15 cellular contexts compared by ENCODE assay signal in the genomic region with DNA sequence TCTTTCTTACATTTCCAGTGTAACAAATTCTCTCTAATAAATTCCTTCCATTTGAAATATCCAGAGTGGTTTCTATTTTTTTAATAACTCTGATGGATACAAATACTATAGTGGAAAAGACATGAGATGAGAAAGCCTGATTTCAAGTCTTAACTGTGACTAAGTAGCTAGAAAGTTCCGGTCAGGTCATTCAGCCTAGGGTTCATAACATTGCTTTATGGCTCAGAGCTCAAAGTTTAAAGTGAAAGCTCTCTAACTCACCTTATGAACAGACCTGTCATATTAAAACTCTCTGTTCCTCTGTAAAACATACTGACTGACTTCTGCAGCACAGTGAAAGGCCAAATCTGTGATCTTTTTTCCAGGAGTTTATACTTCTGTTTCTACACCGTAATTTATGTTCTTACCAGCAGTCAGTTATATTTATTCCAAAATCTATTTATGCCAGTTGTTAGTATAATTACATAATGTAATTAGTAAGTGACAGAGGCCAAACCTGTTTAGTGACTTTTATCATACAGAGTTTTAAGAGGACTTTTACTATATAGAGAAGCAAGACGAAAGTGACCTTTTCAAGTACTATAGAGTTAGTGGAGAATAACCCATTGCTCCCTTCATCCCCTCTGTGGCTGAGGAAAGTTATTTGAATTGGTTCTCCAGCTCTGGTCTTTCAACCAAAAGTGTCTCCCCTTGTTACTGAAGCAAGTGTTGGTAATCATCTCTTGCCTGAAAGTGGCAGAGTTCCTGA.
DNase-seq lines count a peak whose midpoint lies in the region; ATAC-seq and TF ChIP-seq lines count a peak whose summit lies in the region.
"Had no signal": no experiment of that assay in that cellular context is flagged by ENCODE, and none has a peak within 500 bp of the region (broad histone marks: within the 10 kb centered on the region; RNA-seq: fewer than 3 reads in every experiment).

No MANE protein-coding gene starts in this region.

- intact Hi-C loops in Calu3 (cut with micrococcal nuclease; ENCODE audit: unreplicated experiment), result no loop called here

- CTCF ChIA-PET in Calu3 (lab: Charles Lee), result no interaction called here

- H3K4me3 Mint-ChIP-seq in Calu3 (ENCODE audit: low read depth, unreplicated experiment), result no peak overlapping the region
- H3K4me3 Mint-ChIP-seq in stimulated activated naive CD8-positive, alpha-beta T cell treated with anti-CD3 and anti-CD28 coated beads, Interleukin-15, amount 100 ng/mL, for 72 hours, result no peak overlapping the region
- H3K4me3 Mint-ChIP-seq: activated T-cell treated with anti-CD3 and anti-CD28 coated beads, Interleukin-2, amount 50 U/mL, for 4 hours; neural crest cell had no signal

- no peaks in the 10 kb centered on the region for H3K27me3 ChIP-seq in foreskin keratinocyte
- H3K27me3 ChIP-seq: BLaER1 treated with 17β-estradiol and CSF1 and Interleukin-3, amounts not matched to agents 10 nM and 100 nM had no signal

- no peaks in the 10 kb centered on the region for H3K36me3 Mint-ChIP-seq in Calu3 (ENCODE audit: insufficient read depth, unreplicated experiment)

- H3K9me3 Mint-ChIP-seq in Calu3 (ENCODE audit: low read depth, unreplicated experiment), result no peaks in the 10 kb centered on the region
- H3K9me3 Mint-ChIP-seq in stimulated activated naive CD8-positive, alpha-beta T cell treated with anti-CD3 and anti-CD28 coated beads, Interleukin-15, amount 100 ng/mL, for 72 hours, result no peaks in the 10 kb centered on the region
- H3K9me3 Mint-ChIP-seq: activated T-cell treated with anti-CD3 and anti-CD28 coated beads, Interleukin-2, amount 50 U/mL, for 4 hours; neural crest cell had no signal

- ATAC-seq in GM18868 (IDR thresholded peaks at IDR 0.05; ENCODE audit: unreplicated experiment) (peak; percentile 86), GM21717 (IDR thresholded peaks at IDR 0.05; ENCODE audit: unreplicated experiment) (peak; percentile 90), HG03103 (IDR thresholded peaks at IDR 0.05; ENCODE audit: low read depth, unreplicated experiment) (peak; percentile 43), foreskin keratinocyte (peak; percentile 65)
- ATAC-seq in stimulated activated naive CD8-positive, alpha-beta T cell treated with anti-CD3 and anti-CD28 coated beads, Interleukin-15, amount 100 ng/mL, for 72 hours, result no peak
- ATAC-seq: activated T-cell treated with anti-CD3 and anti-CD28 coated beads, Interleukin-2, amount 50 U/mL, for 4 hours; PC-3 had no signal

- no peaks in the 10 kb centered on the region for H3K4me1 Mint-ChIP-seq in Calu3 (ENCODE audit: low read depth, unreplicated experiment)
- no peaks in the 10 kb centered on the region for H3K4me1 Mint-ChIP-seq in stimulated activated naive CD8-positive, alpha-beta T cell treated with anti-CD3 and anti-CD28 coated beads, Interleukin-15, amount 100 ng/mL, for 72 hours

- no peak overlapping the region for H3K27ac Mint-ChIP-seq in Calu3 (ENCODE audit: unreplicated experiment)
- no peak overlapping the region for H3K27ac Mint-ChIP-seq in stimulated activated naive CD8-positive, alpha-beta T cell treated with anti-CD3 and anti-CD28 coated beads, Interleukin-15, amount 100 ng/mL, for 72 hours

- no peak overlapping the region for H3K27ac ChIP-seq in foreskin keratinocyte
- H3K27ac ChIP-seq: BLaER1 treated with 17β-estradiol and CSF1 and Interleukin-3, amounts not matched to agents 10 nM and 100 nM had no signal

- DNase-seq in foreskin keratinocyte (peak in 1 of 2 donors; percentile 35), mesenteric fat pad (ENCODE audit: low spot score) (no peak), globus pallidus (ENCODE audit: low spot score) (no peak), Calu3 (no peak)
- DNase-seq in stimulated activated naive CD8-positive, alpha-beta T cell treated with anti-CD3 and anti-CD28 coated beads, Interleukin-15, amount 100 ng/mL, for 72 hours, result no peak
- DNase-seq: activated T-cell treated with anti-CD3 and anti-CD28 coated beads, Interleukin-2, amount 50 U/mL, for 4 hours; central memory CD4-positive, alpha-beta T cell; islet precursor cell; PC-3; stimulated activated CD4-positive, alpha-beta T cell treated with anti-CD3 and anti-CD28 coated beads, Interleukin-4, amount 100 ng/mL, for 4 hours had no signal

- H3K27me3 Mint-ChIP-seq in Calu3 (ENCODE audit: unreplicated experiment), result no peaks in the 10 kb centered on the region
- no peaks in the 10 kb centered on the region for H3K27me3 Mint-ChIP-seq in stimulated activated naive CD8-positive, alpha-beta T cell treated with anti-CD3 and anti-CD28 coated beads, Interleukin-15, amount 100 ng/mL, for 72 hours

- BruUV-seq in Calu3 (replicated peaks; lab: Mats Ljungman, UMichigan), result no TSS peak

- no peaks in the 10 kb centered on the region for H3K4me1 ChIP-seq in foreskin keratinocyte

- TF ChIP-seq CTCF in foreskin keratinocyte (conservative IDR thresholded peaks at IDR 0.05) (no peak), Calu3 (IDR thresholded peaks at IDR 0.05; ENCODE audit: unreplicated experiment) (no peak)
